1 cellular context compared by ENCODE assay signal in the genomic region with DNA sequence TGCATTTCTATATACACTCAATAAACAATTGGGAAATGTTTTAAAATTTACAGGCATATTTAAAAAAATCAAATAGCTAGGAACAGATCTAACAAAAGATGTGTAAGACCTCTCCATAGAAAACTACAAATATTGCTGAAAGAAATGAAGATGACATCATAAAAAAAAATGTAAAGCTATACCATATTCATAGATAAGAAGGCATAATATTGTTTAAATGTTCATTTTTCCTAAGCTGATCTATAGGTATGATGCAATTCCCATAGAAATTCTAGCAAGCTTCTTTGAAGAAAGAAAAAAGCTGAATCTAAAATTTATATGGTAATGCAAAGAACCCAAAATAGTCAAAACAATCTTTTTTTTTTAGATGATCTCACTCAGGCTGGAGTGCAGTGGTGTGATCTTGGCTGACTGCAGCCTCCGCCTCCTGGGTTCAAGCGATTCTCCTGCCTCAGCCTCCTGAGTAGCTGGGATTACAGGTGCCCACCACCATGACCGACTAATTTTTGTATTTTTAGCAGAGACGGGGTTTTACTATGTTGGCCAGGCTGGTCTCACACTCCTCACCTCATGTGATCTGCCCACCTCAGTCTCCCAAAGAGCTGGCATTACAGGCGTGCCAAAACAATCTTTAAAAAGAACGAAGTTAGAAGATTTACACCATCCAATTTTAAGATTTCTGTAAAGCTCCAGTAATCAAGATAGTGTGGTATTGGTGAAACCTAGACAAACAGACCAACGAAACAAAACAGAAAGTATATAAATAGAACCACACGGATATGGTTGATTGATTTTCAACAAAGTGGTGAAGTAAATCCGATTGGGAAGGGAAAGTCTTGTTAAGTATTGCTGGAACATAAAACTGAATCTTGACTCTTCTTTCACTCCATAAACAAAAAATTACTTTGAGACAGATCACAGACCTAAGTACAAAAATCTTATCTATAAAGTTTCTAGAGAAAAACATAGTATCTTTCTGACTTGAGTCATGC.
TF ChIP-seq lines count a peak whose summit lies in the region.

No MANE protein-coding gene starts in this region.

TF ChIP-seq in GM12878, 131 proteins besides CTCF, POLR2A, EP300 and RAD21 (continued from another document):
- TF ChIP-seq, protein P1, sequence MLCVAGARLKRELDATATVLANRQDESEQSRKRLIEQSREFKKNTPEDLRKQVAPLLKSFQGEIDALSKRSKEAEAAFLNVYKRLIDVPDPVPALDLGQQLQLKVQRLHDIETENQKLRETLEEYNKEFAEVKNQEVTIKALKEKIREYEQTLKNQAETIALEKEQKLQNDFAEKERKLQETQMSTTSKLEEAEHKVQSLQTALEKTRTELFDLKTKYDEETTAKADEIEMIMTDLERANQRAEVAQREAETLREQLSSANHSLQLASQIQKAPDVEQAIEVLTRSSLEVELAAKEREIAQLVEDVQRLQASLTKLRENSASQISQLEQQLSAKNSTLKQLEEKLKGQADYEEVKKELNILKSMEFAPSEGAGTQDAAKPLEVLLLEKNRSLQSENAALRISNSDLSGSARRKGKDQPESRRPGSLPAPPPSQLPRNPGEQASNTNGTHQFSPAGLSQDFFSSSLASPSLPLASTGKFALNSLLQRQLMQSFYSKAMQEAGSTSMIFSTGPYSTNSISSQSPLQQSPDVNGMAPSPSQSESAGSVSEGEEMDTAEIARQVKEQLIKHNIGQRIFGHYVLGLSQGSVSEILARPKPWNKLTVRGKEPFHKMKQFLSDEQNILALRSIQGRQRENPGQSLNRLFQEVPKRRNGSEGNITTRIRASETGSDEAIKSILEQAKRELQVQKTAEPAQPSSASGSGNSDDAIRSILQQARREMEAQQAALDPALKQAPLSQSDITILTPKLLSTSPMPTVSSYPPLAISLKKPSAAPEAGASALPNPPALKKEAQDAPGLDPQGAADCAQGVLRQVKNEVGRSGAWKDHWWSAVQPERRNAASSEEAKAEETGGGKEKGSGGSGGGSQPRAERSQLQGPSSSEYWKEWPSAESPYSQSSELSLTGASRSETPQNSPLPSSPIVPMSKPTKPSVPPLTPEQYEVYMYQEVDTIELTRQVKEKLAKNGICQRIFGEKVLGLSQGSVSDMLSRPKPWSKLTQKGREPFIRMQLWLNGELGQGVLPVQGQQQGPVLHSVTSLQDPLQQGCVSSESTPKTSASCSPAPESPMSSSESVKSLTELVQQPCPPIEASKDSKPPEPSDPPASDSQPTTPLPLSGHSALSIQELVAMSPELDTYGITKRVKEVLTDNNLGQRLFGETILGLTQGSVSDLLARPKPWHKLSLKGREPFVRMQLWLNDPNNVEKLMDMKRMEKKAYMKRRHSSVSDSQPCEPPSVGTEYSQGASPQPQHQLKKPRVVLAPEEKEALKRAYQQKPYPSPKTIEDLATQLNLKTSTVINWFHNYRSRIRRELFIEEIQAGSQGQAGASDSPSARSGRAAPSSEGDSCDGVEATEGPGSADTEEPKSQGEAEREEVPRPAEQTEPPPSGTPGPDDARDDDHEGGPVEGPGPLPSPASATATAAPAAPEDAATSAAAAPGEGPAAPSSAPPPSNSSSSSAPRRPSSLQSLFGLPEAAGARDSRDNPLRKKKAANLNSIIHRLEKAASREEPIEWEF (IDR thresholded peaks at IDR 0.05; ENCODE audit: insufficient replicate concordance, low read depth, low read length), result peak; percentile 57
- TF ChIP-seq, protein P2, sequence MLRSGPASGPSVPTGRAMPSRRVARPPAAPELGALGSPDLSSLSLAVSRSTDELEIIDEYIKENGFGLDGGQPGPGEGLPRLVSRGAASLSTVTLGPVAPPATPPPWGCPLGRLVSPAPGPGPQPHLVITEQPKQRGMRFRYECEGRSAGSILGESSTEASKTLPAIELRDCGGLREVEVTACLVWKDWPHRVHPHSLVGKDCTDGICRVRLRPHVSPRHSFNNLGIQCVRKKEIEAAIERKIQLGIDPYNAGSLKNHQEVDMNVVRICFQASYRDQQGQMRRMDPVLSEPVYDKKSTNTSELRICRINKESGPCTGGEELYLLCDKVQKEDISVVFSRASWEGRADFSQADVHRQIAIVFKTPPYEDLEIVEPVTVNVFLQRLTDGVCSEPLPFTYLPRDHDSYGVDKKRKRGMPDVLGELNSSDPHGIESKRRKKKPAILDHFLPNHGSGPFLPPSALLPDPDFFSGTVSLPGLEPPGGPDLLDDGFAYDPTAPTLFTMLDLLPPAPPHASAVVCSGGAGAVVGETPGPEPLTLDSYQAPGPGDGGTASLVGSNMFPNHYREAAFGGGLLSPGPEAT (IDR thresholded peaks at IDR 0.05; ENCODE audit: low read depth), result peak; percentile 84
- TF ChIP-seq SREBF1 (IDR thresholded peaks at IDR 0.05; ENCODE audit: low read length) (no peak), ZNF207 (IDR thresholded peaks at IDR 0.05; ENCODE audit: borderline replicate concordance) (no peak; the same call in 1 of the 2 replicates), GATAD2B (conservative IDR thresholded peaks at IDR 0.05; ENCODE audit: low read depth) (peak; percentile 64), ATF7 (IDR thresholded peaks at IDR 0.05; ENCODE audit: low read depth) (peak; percentile 63), HDGF (IDR thresholded peaks at IDR 0.05) (peak; percentile 88), CEBPB (IDR thresholded peaks at IDR 0.05; ENCODE audit: borderline replicate concordance in 1 of 2, low read depth in 2 of 2, low read length in 2 of 2) (no peak), STAT1 (conservative IDR thresholded peaks at IDR 0.05) (no peak), IKZF2 (IDR thresholded peaks at IDR 0.05) (peak; percentile 96 to 98), CBFB (IDR thresholded peaks at IDR 0.05; ENCODE audit: low read depth) (peak; percentile 62; the same call in 1 of the 2 replicates), PAX8 (IDR thresholded peaks at IDR 0.05) (peak; percentile 100), PAX5 (IDR thresholded peaks at IDR 0.05; ENCODE audit: borderline replicate concordance, low read depth, low read length) (peak; percentile 74; the same call in 1 of the 2 replicates), RELA (IDR thresholded peaks at IDR 0.05; ENCODE audit: borderline replicate concordance, partially characterized antibody) (no peak)
- TF ChIP-seq, protein P3, sequence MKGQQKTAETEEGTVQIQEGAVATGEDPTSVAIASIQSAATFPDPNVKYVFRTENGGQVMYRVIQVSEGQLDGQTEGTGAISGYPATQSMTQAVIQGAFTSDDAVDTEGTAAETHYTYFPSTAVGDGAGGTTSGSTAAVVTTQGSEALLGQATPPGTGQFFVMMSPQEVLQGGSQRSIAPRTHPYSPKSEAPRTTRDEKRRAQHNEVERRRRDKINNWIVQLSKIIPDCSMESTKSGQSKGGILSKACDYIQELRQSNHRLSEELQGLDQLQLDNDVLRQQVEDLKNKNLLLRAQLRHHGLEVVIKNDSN (IDR thresholded peaks at IDR 0.05; ENCODE audit: borderline replicate concordance, extremely low read length, insufficient read depth, low read depth, low read length), result no peak
